In genomic region chr11:122242731-122243130, GRCh38 we compare ENCODE assay signal across 31 cellular contexts.
DNase-seq lines count a peak whose midpoint lies in the region; ATAC-seq, FAIRE-seq and TF ChIP-seq lines count a peak whose summit lies in the region.
"Had no signal": no experiment of that assay in that cellular context is flagged by ENCODE, and none has a peak within 500 bp of the region (broad histone marks: within the 10 kb centered on the region; RNA-seq: fewer than 3 reads in every experiment).

No MANE protein-coding gene starts in this region.

- H3K4me1 ChIP-seq in right lobe of liver (no peaks in the 10 kb centered on the region), HepG2 (ENCODE audit: insufficient read depth, low read length) (no peaks in the 10 kb centered on the region)
- H3K4me1 ChIP-seq: A549 had no signal

- intact Hi-C loops in right lobe of liver (cut with DNase I) (no loop called here), HepG2 (cut with micrococcal nuclease; ENCODE audit: unreplicated experiment) (no loop called here), CD14-positive monocyte (cut with micrococcal nuclease) (no loop called here)

- FAIRE-seq in HepG2 (lab: Jason Lieb, UNC) (no peak), HTR-8/SVneo (lab: Jason Lieb, UNC) (no peak)
- FAIRE-seq: A549, astrocyte, GM19239, urothelium cell line had no signal

- peaks cover 0 to 6% (median 2%) of the 10 kb centered on the region in 7 donors for H3K9me3 Mint-ChIP-seq in CD14-positive monocyte
- H3K9me3 Mint-ChIP-seq: activated CD8-positive, alpha-beta T cell treated with anti-CD3 and anti-CD28 coated beads for 36 hours; activated naive CD8-positive, alpha-beta T cell treated with anti-CD3 and anti-CD28 coated beads for 36 hours; H9; T-helper 2 cell treated with Interferon-gamma antibody and Interleukin-4, amounts not matched to agents 5 μg/mL and 100 μg/mL, for 36 hours had no signal

- H3K4me2 ChIP-seq in HepG2 (ENCODE audit: low read depth, low read length) = no peak overlapping the region
- H3K4me2 ChIP-seq: A549 had no signal

- H3K9me3 ChIP-seq in right lobe of liver (no peaks in the 10 kb centered on the region), HepG2 (ENCODE audit: low read length) (no peaks in the 10 kb centered on the region)
- H3K9me3 ChIP-seq: A549, heart left ventricle, MG63 had no signal

- POLR2A ChIA-PET in HepG2 (lab: Yijun Ruan, JAX) = no interaction called here

- no peak overlapping the region for H2AFZ ChIP-seq in HepG2 (ENCODE audit: low read length)

- ATAC-seq in right lobe of liver (peak in 3 of 4 donors; percentile 13 to 52 (median 36)), HepG2 (no peak), HG03457 (IDR thresholded peaks at IDR 0.05; ENCODE audit: unreplicated experiment) (no peak)
- ATAC-seq: A549; activated CD8-positive, alpha-beta T cell treated with anti-CD3 and anti-CD28 coated beads for 36 hours; natural killer cell had no signal

- H3K79me2 ChIP-seq in HepG2 (ENCODE audit: insufficient read depth, low read length) = no peaks in the 10 kb centered on the region

- 52% methylated on average over 3 of the region's 3 CpGs for WGBS in right lobe of liver (ENCODE audit: insufficient coverage, low coverage, low lambda C conversion rate, missing lambda C conversion rate)
- WGBS in HepG2 (ENCODE audit: low lambda C conversion rate) = 50% methylated on average over 3 of the region's 3 CpGs

- H3K9ac ChIP-seq in HepG2 (ENCODE audit: insufficient read depth, low read depth, low read length) = no peak overlapping the region

- TF ChIP-seq CTCF in right lobe of liver (IDR thresholded peaks at IDR 0.05) (no peak), HepG2 (CRISPR knock-in tag; IDR thresholded peaks at IDR 0.05) (no peak), CD14-positive monocyte (IDR thresholded peaks at IDR 0.05) (no peak)

- CTCF ChIA-PET in HepG2 (lab: Yijun Ruan, JAX; ENCODE audit: low intra/inter-chr PET ratio, low total read pairs) = no interaction called here

- H3K36me3 ChIP-seq in right lobe of liver (no peaks in the 10 kb centered on the region), HepG2 (replicated peaks in 1 of 2; ENCODE audit: control insufficient read depth in 1 of 2, insufficient read depth in 2 of 2, low read length in 2 of 2) (no peaks in the 10 kb centered on the region)
- H3K36me3 ChIP-seq: heart left ventricle, MG63 had no signal

- no peaks in the 10 kb centered on the region for H3K36me3 Mint-ChIP-seq in CD14-positive monocyte
- H3K36me3 Mint-ChIP-seq: activated naive CD8-positive, alpha-beta T cell treated with anti-CD3 and anti-CD28 coated beads for 36 hours; natural killer cell had no signal

- H3K27me3 ChIP-seq in right lobe of liver (no peaks in the 10 kb centered on the region), HepG2 (ENCODE audit: control insufficient read depth in 1 of 2, insufficient read depth in 2 of 2, low read length in 2 of 2) (no peaks in the 10 kb centered on the region)
- H3K27me3 ChIP-seq: heart left ventricle, MG63 had no signal

- no TSS peak for BruUV-seq in HepG2 (replicated peaks; lab: Mats Ljungman, UMichigan)

- TF ChIP-seq POLR2A in right lobe of liver (IDR thresholded peaks at IDR 0.05) = no peak
- no peak for TF ChIP-seq POLR2A in HepG2 (IDR thresholded peaks at IDR 0.05; ENCODE audit: insufficient read depth in 1 of 2, low read depth in 2 of 2, low read length in 2 of 2)

- H3K27ac Mint-ChIP-seq in CD14-positive monocyte = peak overlapping the region in 2 of 7 donors; percentile 41 to 59
- H3K27ac Mint-ChIP-seq: activated CD8-positive, alpha-beta T cell treated with anti-CD3 and anti-CD28 coated beads for 36 hours; activated naive CD8-positive, alpha-beta T cell treated with anti-CD3 and anti-CD28 coated beads for 36 hours; H9; natural killer cell; T-helper 2 cell treated with Interferon-gamma antibody and Interleukin-4, amounts not matched to agents 5 μg/mL and 100 μg/mL, for 36 hours had no signal

- H4K20me1 ChIP-seq in HepG2 (ENCODE audit: insufficient read depth, low read length) = no peaks in the 10 kb centered on the region

- H3K27ac ChIP-seq in right lobe of liver (no peak overlapping the region), HepG2 (ENCODE audit: extremely low read length, insufficient read depth, low read length) (no peak overlapping the region)
- H3K27ac ChIP-seq: A549, heart left ventricle, RWPE1, SK-N-MC had no signal

- peaks cover 28% of the 10 kb centered on the region for H3K4me1 Mint-ChIP-seq in CD14-positive monocyte
- H3K4me1 Mint-ChIP-seq: activated naive CD8-positive, alpha-beta T cell treated with anti-CD3 and anti-CD28 coated beads for 36 hours; natural killer cell had no signal

- no peak for TF ChIP-seq EP300 in HepG2 (IDR thresholded peaks at IDR 0.05; ENCODE audit: low read depth in 2 of 2, low read length in 2 of 2)
- TF ChIP-seq EP300 in HepG2 (CRISPR knock-in tag; IDR thresholded peaks at IDR 0.05; ENCODE audit: borderline replicate concordance) = no peak

- DNase-seq in right lobe of liver = no peak
- DNase-seq in HepG2 (ENCODE audit: low spot score) = no peak
- DNase-seq in dermis microvascular lymphatic vessel endothelial cell (ENCODE audit: low read depth in 2 of 2) = peak; percentile 71 to 85
- no peak for DNase-seq in HTR-8/SVneo (ENCODE audit: insufficient read length, low spot score)
- DNase-seq in CD14-positive monocyte (ENCODE audit: low spot score) = no peak
- no peak for DNase-seq in NCI-H146 (lab: John Stamatoyannopoulos, UW)
- DNase-seq: activated CD8-positive, alpha-beta T cell treated with anti-CD3 and anti-CD28 coated beads for 36 hours; activated effector memory CD4-positive, alpha-beta T cell treated with Interleukin-2 at 50 U/mL for 16 hours; activated naive CD8-positive, alpha-beta T cell treated with anti-CD3 and anti-CD28 coated beads for 36 hours; C1 segment of cervical spinal cord; central memory CD4-positive, alpha-beta T cell; EL; H9; heart left ventricle; MG63; natural killer cell; NCI-H1694 treated with DMSO at 0.1 percent for 48 hours; NCI-H2171 treated with DMSO at 0.1 percent for 48 hours; NCI-H524 treated with DMSO at 0.1 percent for 48 hours; retina; stimulated activated CD4-positive, alpha-beta T cell treated with anti-CD3 and anti-CD28 coated beads, Interleukin-4, amount 100 ng/mL, for 24 hours; stimulated activated naive CD4-positive, alpha-beta T cell had no signal

- no peak overlapping the region for H3K4me3 ChIP-seq in right lobe of liver
- H3K4me3 ChIP-seq in HepG2 (replicated peaks in 1 of 3; ENCODE audit: insufficient read depth in 1 of 3, low read depth in 2 of 3, low read length in 3 of 3) = no peak overlapping the region
- H3K4me3 ChIP-seq: A549, heart left ventricle, MG63, SK-N-MC had no signal

- in situ Hi-C loops in HepG2 (cut with HindIII; ENCODE audit: extremely low pct_ligation_motif_present, low pct_unique_long_range_greater_than_20kb) = no loop called here

- H3K4me3 Mint-ChIP-seq in CD14-positive monocyte = peak overlapping the region in 1 of 2 donors; percentile 4
- H3K4me3 Mint-ChIP-seq: activated CD8-positive, alpha-beta T cell treated with anti-CD3 and anti-CD28 coated beads for 36 hours; activated naive CD8-positive, alpha-beta T cell treated with anti-CD3 and anti-CD28 coated beads for 36 hours; H9; natural killer cell; T-helper 2 cell treated with Interferon-gamma antibody and Interleukin-4, amounts not matched to agents 5 μg/mL and 100 μg/mL, for 36 hours had no signal

- TF ChIP-seq RAD21 in HepG2 (CRISPR knock-in tag; IDR thresholded peaks at IDR 0.05) = no peak

- H3K27me3 Mint-ChIP-seq in CD14-positive monocyte (ENCODE audit: low read depth in 3 of 3) = peaks cover 0 to 3% (median 0%) of the 10 kb centered on the region in 3 donors

TF ChIP-seq in HepG2, 621 proteins besides CTCF, POLR2A, EP300 and RAD21:
- TF ChIP-seq GABPB1 (CRISPR knock-in tag; IDR thresholded peaks at IDR 0.05) (no peak), ZNF430 (CRISPR knock-in tag; IDR thresholded peaks at IDR 0.05) (no peak)

TF ChIP-seq in PFSK-1, 5 proteins besides CTCF, POLR2A, EP300 and RAD21:
- no peak for TF ChIP-seq POLR2AphosphoS5 (IDR thresholded peaks at IDR 0.05; ENCODE audit: low read depth, low read length)
- no peak for TF ChIP-seq TAF1 (IDR thresholded peaks at IDR 0.05; ENCODE audit: borderline replicate concordance, insufficient read depth, low read length)
- TF ChIP-seq REST (IDR thresholded peaks at IDR 0.05; ENCODE audit: insufficient read depth in 1 of 2, low read depth in 2 of 2, low read length in 2 of 2) = no peak
- TF ChIP-seq FOXP2 (optimal IDR thresholded peaks at IDR 0.05; ENCODE audit: borderline replicate concordance, extremely low read depth, extremely low read length, insufficient read depth) = peak; percentile 24

Comparison
In these comparisons a context has a peak if more than half of its experiments do, and no peak if none do; other contexts are left out.
1. ATAC-seq: peak in right lobe of liver (3 of 4); none in HepG2 (single experiment) and HG03457 (single experiment).
2. DNase-seq: peak in dermis microvascular lymphatic vessel endothelial cell (2 of 2); none in right lobe of liver (0 of 3), HepG2 (single experiment), HTR-8/SVneo (single experiment), CD14-positive monocyte (single experiment) and NCI-H146 (single experiment).